ENCODE assay signal across 16 cellular contexts in the genomic region with DNA sequence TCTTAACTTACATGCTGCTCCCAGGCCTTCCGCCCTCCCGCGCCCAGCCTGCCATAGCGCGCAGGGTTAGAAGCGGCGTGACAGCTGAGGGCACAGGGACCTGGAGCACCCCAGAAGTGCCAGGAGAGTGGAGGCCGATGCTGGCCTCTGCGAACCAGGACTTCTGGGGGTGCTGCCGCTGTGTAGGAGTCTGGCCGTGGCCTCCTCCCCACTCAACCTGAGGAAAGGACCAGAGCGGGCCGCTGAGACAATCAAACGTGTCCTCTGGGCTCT. TPM values are rescaled to one million over a fixed set of nuclear protein-coding genes. Genes with fewer than 3 reads are reported as not detected.
DNase-seq lines count a peak whose midpoint lies in the region; ATAC-seq and TF ChIP-seq lines count a peak whose summit lies in the region.
"Had no signal": no experiment of that assay in that cellular context is flagged by ENCODE, and none has a peak within 500 bp of the region (broad histone marks: within the 10 kb centered on the region; RNA-seq: fewer than 3 reads in every experiment).

No MANE protein-coding gene starts in this region.

- H3K27me3 Mint-ChIP-seq in HFFc6 (ENCODE audit: insufficient read depth), result peaks cover 3% of the 10 kb centered on the region
- no peaks in the 10 kb centered on the region for H3K27me3 Mint-ChIP-seq in natural killer cell treated with Interleukin-12 subunit alpha and Interleukin-12 subunit beta and Interleukin-15 and Interleukin-18, amount 100 ng/mL, for 72 hours
- H3K27me3 Mint-ChIP-seq in activated naive CD4-positive, alpha-beta T cell treated with anti-CD3 and anti-CD28 coated beads for 36 hours (ENCODE audit: low read depth), result no peaks in the 10 kb centered on the region
- H3K27me3 Mint-ChIP-seq: activated CD4-positive, alpha-beta memory T cell treated with anti-CD3 and anti-CD28 coated beads, Interleukin-2, amount 10 ng/mL, durations not matched to agents 7 days and 5 days; effector memory CD8-positive, alpha-beta T cell had no signal

- no peaks in the 10 kb centered on the region for H3K9me3 ChIP-seq in muscle layer of colon (ENCODE audit: low read length)
- no peaks in the 10 kb centered on the region for H3K9me3 ChIP-seq in subcutaneous abdominal adipose tissue (ENCODE audit: control insufficient read depth in 5 of 5, low read length in 5 of 5)
- H3K9me3 ChIP-seq in HAP-1, result no peaks in the 10 kb centered on the region

- peaks cover 56% of the 10 kb centered on the region for H3K4me1 Mint-ChIP-seq in HFFc6 (ENCODE audit: low read depth)
- peaks cover 13 to 16% of the 10 kb centered on the region in 2 donors for H3K4me1 Mint-ChIP-seq in natural killer cell treated with Interleukin-12 subunit alpha and Interleukin-12 subunit beta and Interleukin-15 and Interleukin-18, amount 100 ng/mL, for 72 hours (ENCODE audit: low read depth in 2 of 2)
- H3K4me1 Mint-ChIP-seq in activated naive CD4-positive, alpha-beta T cell treated with anti-CD3 and anti-CD28 coated beads for 36 hours (ENCODE audit: low read depth), result peaks cover 36% of the 10 kb centered on the region

- TF ChIP-seq CTCF in HFFc6 (IDR thresholded peaks at IDR 0.05) (no peak), dorsolateral prefrontal cortex (IDR thresholded peaks at IDR 0.05 in 54 of 56, conservative IDR thresholded peaks at IDR 0.05 in 2 of 56; ENCODE audit: low read depth in 1 of 56, partially characterized antibody in 56 of 56) (no peak)

- peak overlapping the region; percentile 17; the same call in 1 of the 2 replicates for H3K4me3 Mint-ChIP-seq in HFFc6
- H3K4me3 Mint-ChIP-seq in natural killer cell treated with Interleukin-12 subunit alpha and Interleukin-12 subunit beta and Interleukin-15 and Interleukin-18, amount 100 ng/mL, for 72 hours, result no peak overlapping the region
- no peak overlapping the region for H3K4me3 Mint-ChIP-seq in activated naive CD4-positive, alpha-beta T cell treated with anti-CD3 and anti-CD28 coated beads for 36 hours
- H3K4me3 Mint-ChIP-seq: activated CD4-positive, alpha-beta memory T cell treated with anti-CD3 and anti-CD28 coated beads, Interleukin-2, amount 10 ng/mL, durations not matched to agents 7 days and 5 days; effector memory CD8-positive, alpha-beta T cell had no signal

- DNase-seq in HFFc6 (no peak), dorsolateral prefrontal cortex (no peak), HAP-1 (ENCODE audit: low spot score in 2 of 2) (no peak)
- DNase-seq in natural killer cell treated with Interleukin-12 subunit alpha and Interleukin-12 subunit beta and Interleukin-15 and Interleukin-18, amount 100 ng/mL, for 72 hours (ENCODE audit: low spot score), result no peak
- no peak for DNase-seq in activated naive CD4-positive, alpha-beta T cell treated with anti-CD3 and anti-CD28 coated beads for 36 hours
- DNase-seq: activated CD4-positive, alpha-beta memory T cell treated with anti-CD3 and anti-CD28 coated beads, Interleukin-2, amount 10 ng/mL, durations not matched to agents 7 days and 5 days; activated effector memory CD4-positive, alpha-beta T cell treated with Interleukin-2 at 50 U/mL for 16 hours; effector memory CD8-positive, alpha-beta T cell; H7; KG1; NCI-H1105; NCI-H345; stimulated activated CD4-positive, alpha-beta T cell treated with anti-CD3 and anti-CD28 coated beads, Interleukin-4, amount 100 ng/mL, for 24 hours had no signal

- H3K9ac ChIP-seq in muscle layer of colon (ENCODE audit: low read length) (no peak overlapping the region), subcutaneous abdominal adipose tissue (ENCODE audit: low read length in 5 of 5) (peak overlapping the region in 1 of 5 donors; percentile 67)

- intact Hi-C loops in dorsolateral prefrontal cortex (cut with DNase I), result no loop called here
- intact Hi-C loops in activated naive CD4-positive, alpha-beta T cell treated with anti-CD3 and anti-CD28 coated beads for 36 hours (cut with micrococcal nuclease), result no loop called here

- CTCF ChIA-PET in activated naive CD4-positive, alpha-beta T cell treated with anti-CD3 and anti-CD28 coated beads for 36 hours (lab: Charles Lee), result no interaction called here

- in situ Hi-C loops in HAP-1 (cut with MboI; ENCODE audit: low sequenced_read_pairs), result no loop called here

- H3K4me1 ChIP-seq in muscle layer of colon (ENCODE audit: insufficient read depth, low read length) (peaks cover 34% of the 10 kb centered on the region), subcutaneous abdominal adipose tissue (ENCODE audit: control insufficient read depth in 5 of 5, insufficient read depth in 5 of 5, low read length in 5 of 5) (peaks cover 12 to 89% (median 77%) of the 10 kb centered on the region in 5 donors), HAP-1 (no peaks in the 10 kb centered on the region)

- ATAC-seq in natural killer cell treated with Interleukin-12 subunit alpha and Interleukin-12 subunit beta and Interleukin-15 and Interleukin-18, amount 100 ng/mL, for 72 hours, result no peak
- no peak for ATAC-seq in GM21576 (IDR thresholded peaks at IDR 0.05; ENCODE audit: unreplicated experiment)
- ATAC-seq: effector memory CD8-positive, alpha-beta T cell had no signal

- peak overlapping the region; percentile 78 for H3K27ac Mint-ChIP-seq in HFFc6
- H3K27ac Mint-ChIP-seq in natural killer cell treated with Interleukin-12 subunit alpha and Interleukin-12 subunit beta and Interleukin-15 and Interleukin-18, amount 100 ng/mL, for 72 hours, result no peak overlapping the region
- H3K27ac Mint-ChIP-seq in activated naive CD4-positive, alpha-beta T cell treated with anti-CD3 and anti-CD28 coated beads for 36 hours, result no peak overlapping the region
- H3K27ac Mint-ChIP-seq: activated CD4-positive, alpha-beta memory T cell treated with anti-CD3 and anti-CD28 coated beads, Interleukin-2, amount 10 ng/mL, durations not matched to agents 7 days and 5 days; effector memory CD8-positive, alpha-beta T cell had no signal

- H3K27ac ChIP-seq in dorsolateral prefrontal cortex, result peak overlapping the region in 40 of 59 donors; percentile 2 to 83 (median 56)
- peak overlapping the region; percentile 86 for H3K27ac ChIP-seq in muscle layer of colon (ENCODE audit: low read depth, low read length)
- H3K27ac ChIP-seq in subcutaneous abdominal adipose tissue (ENCODE audit: low read depth, low read length), result peak overlapping the region; percentile 79

- H3K36me3 ChIP-seq in muscle layer of colon (ENCODE audit: insufficient read depth, low read length) (peaks cover 2% of the 10 kb centered on the region), subcutaneous abdominal adipose tissue (ENCODE audit: control insufficient read depth in 5 of 5, insufficient read depth in 5 of 5, low read length in 5 of 5) (peaks cover 0 to 6% (median 3%) of the 10 kb centered on the region in 5 donors), HAP-1 (replicated peaks) (no peaks in the 10 kb centered on the region)

- H3K27me3 ChIP-seq in dorsolateral prefrontal cortex (no peaks in the 10 kb centered on the region), muscle layer of colon (ENCODE audit: control insufficient read depth in 1 of 2, insufficient read depth in 2 of 2, low read length in 2 of 2) (no peaks in the 10 kb centered on the region), subcutaneous abdominal adipose tissue (ENCODE audit: control insufficient read depth in 5 of 5, insufficient read depth in 4 of 5, low read length in 5 of 5) (peaks cover 12 to 52% (median 27%) of the 10 kb centered on the region in 5 donors), HAP-1 (ENCODE audit: low read depth) (no peaks in the 10 kb centered on the region)

- peaks cover 17% of the 10 kb centered on the region for H3K36me3 Mint-ChIP-seq in HFFc6 (ENCODE audit: low read depth)
- no peaks in the 10 kb centered on the region for H3K36me3 Mint-ChIP-seq in natural killer cell treated with Interleukin-12 subunit alpha and Interleukin-12 subunit beta and Interleukin-15 and Interleukin-18, amount 100 ng/mL, for 72 hours
- H3K36me3 Mint-ChIP-seq in activated naive CD4-positive, alpha-beta T cell treated with anti-CD3 and anti-CD28 coated beads for 36 hours (ENCODE audit: low read depth), result peaks cover 14% of the 10 kb centered on the region

- no peaks in the 10 kb centered on the region for H3K9me3 Mint-ChIP-seq in HFFc6
- H3K9me3 Mint-ChIP-seq in natural killer cell treated with Interleukin-12 subunit alpha and Interleukin-12 subunit beta and Interleukin-15 and Interleukin-18, amount 100 ng/mL, for 72 hours, result no peaks in the 10 kb centered on the region
- H3K9me3 Mint-ChIP-seq in activated naive CD4-positive, alpha-beta T cell treated with anti-CD3 and anti-CD28 coated beads for 36 hours, result no peaks in the 10 kb centered on the region
- H3K9me3 Mint-ChIP-seq: activated CD4-positive, alpha-beta memory T cell treated with anti-CD3 and anti-CD28 coated beads, Interleukin-2, amount 10 ng/mL, durations not matched to agents 7 days and 5 days; effector memory CD8-positive, alpha-beta T cell had no signal

- H3K4me3 ChIP-seq in dorsolateral prefrontal cortex (no peak overlapping the region), muscle layer of colon (ENCODE audit: low read depth in 1 of 2, low read length in 2 of 2) (peak overlapping the region; percentile 25 to 27), subcutaneous abdominal adipose tissue (ENCODE audit: low read depth in 1 of 5, low read length in 5 of 5) (peak overlapping the region in 3 of 5 donors; percentile 17 to 92 (median 50)), HAP-1 (no peak overlapping the region)

RNA-seq across cellular contexts. Expression of a gene that starts 1.9 kb away (rescaled TPM):
- 10 to 100 TPM; 15.4 to 28.5 (median 16.2) TPM for total RNA-seq in HFFc6 (2021; fragmentation: NEBNext Ultra II Directional; extraction: Animal tissue kit (Norgen Biotek cat#: 25700))
- total RNA-seq in dorsolateral prefrontal cortex, result 10 to 100 TPM in 14 of 120 experiments, 1 to 10 TPM in 106; 2.6 to 24.9 (median 7.0) TPM
- total RNA-seq in natural killer cell treated with Interleukin-12 subunit alpha and Interleukin-12 subunit beta and Interleukin-15 and Interleukin-18, amount 100 ng/mL, for 72 hours, result 10 to 100 TPM in 1 of 2 donors, 1 to 10 TPM in 1; 2.8 to 10.7 TPM
- 1 to 10 TPM; 7.7 to 8.2 TPM for total RNA-seq in activated naive CD4-positive, alpha-beta T cell treated with anti-CD3 and anti-CD28 coated beads for 36 hours

RNA-seq across cellular contexts. Expression of a gene that starts 38.4 kb away (rescaled TPM):
- total RNA-seq in HFFc6 (2021; fragmentation: NEBNext Ultra II Directional; extraction: Animal tissue kit (Norgen Biotek cat#: 25700)), result 10 to 100 TPM; 28.6 to 37.4 (median 34.8) TPM
- 10 to 100 TPM; 21.6 to 46.8 (median 31.5) TPM for total RNA-seq in dorsolateral prefrontal cortex
- 100 to 1,000 TPM in 1 of 2 donors, 10 to 100 TPM in 1; 55.5 to 156 TPM for total RNA-seq in natural killer cell treated with Interleukin-12 subunit alpha and Interleukin-12 subunit beta and Interleukin-15 and Interleukin-18, amount 100 ng/mL, for 72 hours
- 10 to 100 TPM; 68.1 to 76.1 TPM for total RNA-seq in activated naive CD4-positive, alpha-beta T cell treated with anti-CD3 and anti-CD28 coated beads for 36 hours

RNA-seq across cellular contexts. Expression of a gene that starts 42.8 kb away (rescaled TPM):
- under 1 TPM in 4 of 6 experiments, not detected in 2; 0.14 to 0.24 (median 0.18) TPM for total RNA-seq in HFFc6 (2021; fragmentation: NEBNext Ultra II Directional; extraction: Animal tissue kit (Norgen Biotek cat#: 25700))
- total RNA-seq in dorsolateral prefrontal cortex, result under 1 TPM in 21 of 120 experiments, not detected in 99; 0.29 to 0.85 (median 0.53) TPM
- under 1 TPM in 1 of 2 donors, not detected in 1; 0.39 TPM for total RNA-seq in natural killer cell treated with Interleukin-12 subunit alpha and Interleukin-12 subunit beta and Interleukin-15 and Interleukin-18, amount 100 ng/mL, for 72 hours
- not detected for total RNA-seq in activated naive CD4-positive, alpha-beta T cell treated with anti-CD3 and anti-CD28 coated beads for 36 hours
- total RNA-seq: activated CD4-positive, alpha-beta memory T cell treated with anti-CD3 and anti-CD28 coated beads, Interleukin-2, amount 10 ng/mL, durations not matched to agents 7 days and 5 days; H7 had no signal

RNA-seq across cellular contexts. Expression of a gene that starts 56.7 kb away (rescaled TPM):
- total RNA-seq in HFFc6 (2021; fragmentation: NEBNext Ultra II Directional; extraction: Animal tissue kit (Norgen Biotek cat#: 25700)), result 10 to 100 TPM; 47.5 to 62.6 (median 51.3) TPM
- 100 to 1,000 TPM in 99 of 120 experiments, 10 to 100 TPM in 21; 75.5 to 169 (median 114) TPM for total RNA-seq in dorsolateral prefrontal cortex
- 10 to 100 TPM; 52.2 to 73.5 TPM for total RNA-seq in natural killer cell treated with Interleukin-12 subunit alpha and Interleukin-12 subunit beta and Interleukin-15 and Interleukin-18, amount 100 ng/mL, for 72 hours
- 10 to 100 TPM; 31.7 to 34.5 TPM for total RNA-seq in activated naive CD4-positive, alpha-beta T cell treated with anti-CD3 and anti-CD28 coated beads for 36 hours

Comparison
In these comparisons a context has a peak if more than half of its experiments do, and no peak if none do; other contexts are left out.
1. H3K4me3 ChIP-seq: peak in muscle layer of colon (2 of 2) and subcutaneous abdominal adipose tissue (3 of 5); none in dorsolateral prefrontal cortex (0 of 59) and HAP-1 (single experiment).
2. Peak in every context shown above with its lines, with median percentiles within 50 percentile points of each other: H3K27ac ChIP-seq.